ENCODE assay signal across 25 cellular contexts in genomic region chr12:101920906-101921305, GRCh38.
"Had no signal": no experiment of that assay in that cellular context is flagged by ENCODE, and none has a peak within 500 bp of the region (broad histone marks: within the 10 kb centered on the region; RNA-seq: fewer than 3 reads in every experiment).

No MANE protein-coding gene starts in this region.

- H3K27ac ChIP-seq: adrenal gland, body of pancreas, Peyer's patch, SJSA1 had no signal

- H3K36me3 ChIP-seq: Peyer's patch had no signal

- DNase-seq: activated CD4-positive, alpha-beta T cell treated with anti-CD3 and anti-CD28 coated beads for 48 hours; activated CD4-positive, alpha-beta T cell treated with anti-CD3 and anti-CD28 coated beads, Interleukin-2, amount 50 U/mL, for 4 hours; activated CD4-positive, CD25-positive, alpha-beta regulatory T cell treated with anti-CD3 and anti-CD28 coated beads, Interleukin-2, amount 50 U/mL, for 72 hours; activated CD8-positive, alpha-beta memory T cell treated with anti-CD3 and anti-CD28 coated beads, Interleukin-2, amount 50 U/mL, for 48 hours; activated CD8-positive, alpha-beta T cell treated with anti-CD3 and anti-CD28 coated beads, Interleukin-2, amount 10 ng/mL, durations not matched to agents 7 days and 5 days; activated naive CD4-positive, alpha-beta T cell treated with anti-CD3 and anti-CD28 coated beads, Interleukin-2, amount 50 U/mL, for 16 hours; activated naive CD8-positive, alpha-beta T cell treated with anti-CD3 and anti-CD28 coated beads, Interleukin-2, amount 10 ng/mL, durations not matched to agents 7 days and 5 days; activated T-cell treated with anti-CD3 and anti-CD28 coated beads, Interleukin-2, amount 50 U/mL, for 1 hour; adrenal gland; aorta; body of pancreas; central memory CD4-positive, alpha-beta T cell; NCI-H1048; NCI-H146; NCI-H187 treated with DMSO at 0.1 percent for 48 hours; NCI-H2107; NCI-H2171 treated with DMSO at 0.1 percent for 48 hours; NCI-H345; NCI-H510A; NCI-H69; NK-92 treated with Interleukin-12 subunit alpha and Interleukin-12 subunit beta, amount 100 ng/mL, for 24 hours; Peyer's patch; SHP77 had no signal

- ATAC-seq: activated CD8-positive, alpha-beta T cell treated with anti-CD3 and anti-CD28 coated beads, Interleukin-2, amount 10 ng/mL, durations not matched to agents 7 days and 5 days; body of pancreas; WTC11 had no signal

- H3K27me3 ChIP-seq: adrenal gland, body of pancreas, Peyer's patch, SJSA1 had no signal

- H3K4me1 ChIP-seq: Peyer's patch, SJSA1 had no signal

- H3K9me3 ChIP-seq: adrenal gland, body of pancreas, Peyer's patch, SJSA1 had no signal

- H3K4me3 ChIP-seq: adrenal gland, body of pancreas, Peyer's patch, SJSA1 had no signal
